In genomic region chr7:36752026-36752735, GRCh38 we compare ENCODE assay signal across 24 cellular contexts. TPM values are rescaled to one million over a fixed set of nuclear protein-coding genes. Genes with fewer than 3 reads are reported as not detected.
"Had no signal": no experiment of that assay in that cellular context is flagged by ENCODE, and none has a peak within 500 bp of the region (broad histone marks: within the 10 kb centered on the region; RNA-seq: fewer than 3 reads in every experiment).

No MANE protein-coding gene starts in this region.

- H3K27me3 ChIP-seq: dorsolateral prefrontal cortex, gastrocnemius medialis, right atrium auricular region, sigmoid colon, spleen, suprapubic skin, transverse colon, upper lobe of right lung, uterus had no signal

- H3K27ac Mint-ChIP-seq: memory B cell; progenitor cell of endocrine pancreas; stimulated activated naive B cell treated with anti-CD40 and anti-IgM and Interleukin-4, amounts not matched to agents 10 μg/mL and 1 μg/mL and 100 μg/mL, for 72 hours; stimulated activated naive CD8-positive, alpha-beta T cell treated with anti-CD3 and anti-CD28 coated beads, Interleukin-15, Interleukin-2, amounts not matched to agents 100 ng/mL and 50 ng/mL, for 24 hours had no signal

- H3K36me3 ChIP-seq: gastrocnemius medialis, right atrium auricular region, sigmoid colon, spleen, suprapubic skin, transverse colon, upper lobe of right lung, uterus had no signal

- H3K9me3 Mint-ChIP-seq: memory B cell; neural crest cell; stimulated activated naive B cell treated with anti-CD40 and anti-IgM and Interleukin-4, amounts not matched to agents 10 μg/mL and 1 μg/mL and 100 μg/mL, for 72 hours; stimulated activated naive CD8-positive, alpha-beta T cell treated with anti-CD3 and anti-CD28 coated beads, Interleukin-15, Interleukin-2, amounts not matched to agents 100 ng/mL and 50 ng/mL, for 24 hours had no signal

- H3K9me3 ChIP-seq: gastrocnemius medialis, right atrium auricular region, sigmoid colon, spleen, suprapubic skin, transverse colon, upper lobe of right lung, uterus had no signal

- H3K27me3 Mint-ChIP-seq: memory B cell; natural killer cell treated with Interleukin-12 subunit alpha and Interleukin-12 subunit beta and Interleukin-15 and Interleukin-18, amount 100 ng/mL, for 72 hours; progenitor cell of endocrine pancreas had no signal

- H3K4me3 Mint-ChIP-seq: memory B cell; naive B cell; natural killer cell treated with Interleukin-12 subunit alpha and Interleukin-12 subunit beta and Interleukin-15 and Interleukin-18, amount 100 ng/mL, for 72 hours; neural crest cell; stimulated activated naive B cell treated with anti-CD40 and anti-IgM and Interleukin-4, amounts not matched to agents 10 μg/mL and 1 μg/mL and 100 μg/mL, for 72 hours; stimulated activated naive CD8-positive, alpha-beta T cell treated with anti-CD3 and anti-CD28 coated beads, Interleukin-15, Interleukin-2, amounts not matched to agents 100 ng/mL and 50 ng/mL, for 24 hours had no signal

- H3K36me3 Mint-ChIP-seq: memory B cell had no signal

- DNase-seq: dorsolateral prefrontal cortex; effector CD4-positive, alpha-beta T cell; foreskin fibroblast; gastrocnemius medialis; head of caudate nucleus; left colon; left ventricle myocardium superior; naive B cell; sigmoid colon; spleen; stimulated activated CD4-positive, alpha-beta T cell treated with anti-CD3 and anti-CD28 coated beads, Interleukin-4, amount 100 ng/mL, for 4 hours; stimulated activated naive B cell treated with anti-CD40 and anti-IgM and Interleukin-4, amounts not matched to agents 10 μg/mL and 1 μg/mL and 100 μg/mL, for 72 hours; transverse colon; upper lobe of right lung; uterus had no signal

- H3K4me3 ChIP-seq: dorsolateral prefrontal cortex, gastrocnemius medialis, lung, right atrium auricular region, sigmoid colon, spleen, suprapubic skin, transverse colon, upper lobe of right lung, uterus had no signal

- ATAC-seq: esophagus mucosa; gastrocnemius medialis; left colon; left ventricle myocardium superior; natural killer cell treated with Interleukin-12 subunit alpha and Interleukin-12 subunit beta and Interleukin-15 and Interleukin-18, amount 100 ng/mL, for 72 hours; stimulated activated naive B cell treated with anti-CD40 and anti-IgM and Interleukin-4, amounts not matched to agents 10 μg/mL and 1 μg/mL and 100 μg/mL, for 72 hours; upper lobe of right lung had no signal

RNA-seq across cellular contexts. Expression of gene AOAH, which starts 27.9 kb away (rescaled TPM):
- total RNA-seq: neural crest cell had no signal
